In the genomic region with DNA sequence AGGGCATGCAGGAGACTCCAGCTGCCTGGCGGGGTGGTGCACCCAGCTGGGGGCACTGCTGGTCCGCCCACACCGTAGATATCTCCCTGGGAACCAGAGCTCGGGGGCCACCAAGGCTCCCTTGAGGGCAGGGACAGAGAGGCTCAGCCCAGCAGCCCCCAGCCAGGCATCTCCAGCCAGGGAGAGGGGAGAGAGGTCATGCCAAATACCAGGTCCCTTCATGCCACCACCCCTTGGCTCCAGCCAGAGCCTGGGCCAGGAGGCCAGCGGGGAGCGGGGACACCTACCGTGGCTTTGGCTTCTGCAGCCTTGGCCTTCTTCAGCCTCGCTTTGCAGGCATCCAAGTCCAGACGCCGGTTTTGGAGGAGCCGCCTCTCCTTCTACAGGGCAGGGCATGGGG, we compare ENCODE assay signal across 14 cellular contexts. TPM values are rescaled to one million over a fixed set of nuclear protein-coding genes. Genes with fewer than 3 reads are reported as not detected.
A peak's percentile ranks its signal among the peaks of the same experiment; 100 is the strongest.
DNase-seq lines count a peak whose midpoint lies in the region; ATAC-seq and TF ChIP-seq lines count a peak whose summit lies in the region.
"Had no signal": no experiment of that assay in that cellular context is flagged by ENCODE, and none has a peak within 500 bp of the region (broad histone marks: within the 10 kb centered on the region; RNA-seq: fewer than 3 reads in every experiment).

No MANE protein-coding gene starts in this region.

- in situ Hi-C loops in G401 (cut with HindIII; ENCODE audit: low sequenced_read_pairs): no loop called here

- H3K4me1 ChIP-seq in upper lobe of right lung: no peaks in the 10 kb centered on the region
- H3K4me1 ChIP-seq: HAP-1 had no signal

- peaks cover 23% of the 10 kb centered on the region for H3K36me3 Mint-ChIP-seq in endothelial cell (ENCODE audit: low read depth, unreplicated experiment)
- peaks cover 14% of the 10 kb centered on the region for H3K36me3 Mint-ChIP-seq in T-helper 2 cell treated with Interferon-gamma antibody and Interleukin-4, amounts not matched to agents 5 μg/mL and 100 μg/mL, for 36 hours (ENCODE audit: low read depth)
- peaks cover 11% of the 10 kb centered on the region for H3K36me3 Mint-ChIP-seq in activated T-helper 1 cell treated with anti-CD3 and anti-CD28 coated beads, Interleukin-12 subunit alpha, Interleukin-12 subunit beta, Interleukin-2, Interleukin-4 antibody, amounts not matched to agents 30 ng/mL and 10 ng/mL and 1 ng/mL, durations not matched to agents 14 hours and 24 hours and 36 hours (ENCODE audit: low read depth)

- peak overlapping the region; percentile 24 for H3K27ac Mint-ChIP-seq in endothelial cell (ENCODE audit: unreplicated experiment)
- no peak overlapping the region for H3K27ac Mint-ChIP-seq in T-helper 2 cell treated with Interferon-gamma antibody and Interleukin-4, amounts not matched to agents 5 μg/mL and 100 μg/mL, for 36 hours
- H3K27ac Mint-ChIP-seq in activated T-helper 1 cell treated with anti-CD3 and anti-CD28 coated beads, Interleukin-12 subunit alpha, Interleukin-12 subunit beta, Interleukin-2, Interleukin-4 antibody, amounts not matched to agents 30 ng/mL and 10 ng/mL and 1 ng/mL, durations not matched to agents 14 hours and 24 hours and 36 hours: no peak overlapping the region
- H3K27ac Mint-ChIP-seq: CD4-positive, alpha-beta memory T cell had no signal

- POLR2A ChIA-PET in RWPE1 (lab: Yijun Ruan, JAX; ENCODE audit: low non-redundant PET): no interaction called here

- peaks cover 8% of the 10 kb centered on the region for H3K4me1 Mint-ChIP-seq in endothelial cell (ENCODE audit: unreplicated experiment)
- no peaks in the 10 kb centered on the region for H3K4me1 Mint-ChIP-seq in T-helper 2 cell treated with Interferon-gamma antibody and Interleukin-4, amounts not matched to agents 5 μg/mL and 100 μg/mL, for 36 hours (ENCODE audit: low read depth)
- no peaks in the 10 kb centered on the region for H3K4me1 Mint-ChIP-seq in activated T-helper 1 cell treated with anti-CD3 and anti-CD28 coated beads, Interleukin-12 subunit alpha, Interleukin-12 subunit beta, Interleukin-2, Interleukin-4 antibody, amounts not matched to agents 30 ng/mL and 10 ng/mL and 1 ng/mL, durations not matched to agents 14 hours and 24 hours and 36 hours (ENCODE audit: low read depth)

- DNase-seq in G401 (ENCODE audit: low spot score): peak; percentile 38
- no peak for DNase-seq in RWPE1 (ENCODE audit: low spot score)
- no peak for DNase-seq in endothelial cell (ENCODE audit: low spot score)
- DNase-seq in upper lobe of right lung: peak; percentile 60
- no peak for DNase-seq in T-helper 2 cell treated with Interferon-gamma antibody and Interleukin-4, amounts not matched to agents 5 μg/mL and 100 μg/mL, for 36 hours (ENCODE audit: low spot score)
- DNase-seq in NAMALWA (ENCODE audit: low spot score): no peak
- no peak for DNase-seq in activated T-helper 1 cell treated with anti-CD3 and anti-CD28 coated beads, Interleukin-12 subunit alpha, Interleukin-12 subunit beta, Interleukin-2, Interleukin-4 antibody, amounts not matched to agents 30 ng/mL and 10 ng/mL and 1 ng/mL, durations not matched to agents 14 hours and 24 hours and 36 hours (ENCODE audit: low spot score)
- DNase-seq: 8988T; CD4-positive, alpha-beta memory T cell; DMS79 treated with DMSO at 0.1 percent for 48 hours had no signal

- H3K4me3 ChIP-seq in upper lobe of right lung: no peak overlapping the region
- H3K4me3 ChIP-seq: BLaER1, GM12878, HAP-1 had no signal

- CTCF ChIA-PET in RWPE1 (lab: Yijun Ruan, JAX): interaction anchor here (0.8 kb wide), 1 partner anchor 11 kb away, joined by 3 read pairs; no protein-coding TSS in a partner anchor

- H3K27ac ChIP-seq in RWPE1: peak overlapping the region; percentile 58
- no peak overlapping the region for H3K27ac ChIP-seq in upper lobe of right lung
- H3K27ac ChIP-seq: BLaER1 had no signal

- H3K4me3 Mint-ChIP-seq in endothelial cell (ENCODE audit: unreplicated experiment): no peak overlapping the region
- H3K4me3 Mint-ChIP-seq in T-helper 2 cell treated with Interferon-gamma antibody and Interleukin-4, amounts not matched to agents 5 μg/mL and 100 μg/mL, for 36 hours: no peak overlapping the region
- H3K4me3 Mint-ChIP-seq in activated T-helper 1 cell treated with anti-CD3 and anti-CD28 coated beads, Interleukin-12 subunit alpha, Interleukin-12 subunit beta, Interleukin-2, Interleukin-4 antibody, amounts not matched to agents 30 ng/mL and 10 ng/mL and 1 ng/mL, durations not matched to agents 14 hours and 24 hours and 36 hours: no peak overlapping the region
- H3K4me3 Mint-ChIP-seq: CD14-positive monocyte; CD4-positive, alpha-beta memory T cell had no signal

- intact Hi-C loops in upper lobe of right lung (cut with DNase I): no loop called here
- intact Hi-C loops in activated T-helper 1 cell treated with anti-CD3 and anti-CD28 coated beads, Interleukin-12 subunit alpha, Interleukin-12 subunit beta, Interleukin-2, Interleukin-4 antibody, amounts not matched to agents 30 ng/mL and 10 ng/mL and 1 ng/mL, durations not matched to agents 14 hours and 24 hours and 36 hours (cut with micrococcal nuclease): no loop called here

- peaks cover 68% of the 10 kb centered on the region for H3K36me3 ChIP-seq in upper lobe of right lung

- H3K9me3 ChIP-seq in upper lobe of right lung: no peaks in the 10 kb centered on the region
- H3K9me3 ChIP-seq: BLaER1, HAP-1 had no signal

- peaks cover 4% of the 10 kb centered on the region for H3K27me3 Mint-ChIP-seq in endothelial cell (ENCODE audit: unreplicated experiment)
- H3K27me3 Mint-ChIP-seq in T-helper 2 cell treated with Interferon-gamma antibody and Interleukin-4, amounts not matched to agents 5 μg/mL and 100 μg/mL, for 36 hours (ENCODE audit: low read depth): no peaks in the 10 kb centered on the region
- H3K27me3 Mint-ChIP-seq in activated T-helper 1 cell treated with anti-CD3 and anti-CD28 coated beads, Interleukin-12 subunit alpha, Interleukin-12 subunit beta, Interleukin-2, Interleukin-4 antibody, amounts not matched to agents 30 ng/mL and 10 ng/mL and 1 ng/mL, durations not matched to agents 14 hours and 24 hours and 36 hours (ENCODE audit: insufficient read depth): no peaks in the 10 kb centered on the region
- H3K27me3 Mint-ChIP-seq: CD4-positive, alpha-beta memory T cell had no signal

- no peaks in the 10 kb centered on the region for H3K9me3 Mint-ChIP-seq in endothelial cell (ENCODE audit: unreplicated experiment)
- no peaks in the 10 kb centered on the region for H3K9me3 Mint-ChIP-seq in T-helper 2 cell treated with Interferon-gamma antibody and Interleukin-4, amounts not matched to agents 5 μg/mL and 100 μg/mL, for 36 hours
- no peaks in the 10 kb centered on the region for H3K9me3 Mint-ChIP-seq in activated T-helper 1 cell treated with anti-CD3 and anti-CD28 coated beads, Interleukin-12 subunit alpha, Interleukin-12 subunit beta, Interleukin-2, Interleukin-4 antibody, amounts not matched to agents 30 ng/mL and 10 ng/mL and 1 ng/mL, durations not matched to agents 14 hours and 24 hours and 36 hours
- H3K9me3 Mint-ChIP-seq: CD4-positive, alpha-beta memory T cell had no signal

- no peak for ATAC-seq in upper lobe of right lung
- ATAC-seq: GM12878 had no signal

- TF ChIP-seq CTCF in RWPE1 (conservative IDR thresholded peaks at IDR 0.05; ENCODE audit: low read depth) (no peak), endothelial cell (IDR thresholded peaks at IDR 0.05; ENCODE audit: unreplicated experiment) (no peak), upper lobe of right lung (IDR thresholded peaks at IDR 0.05) (no peak)

- H3K27me3 ChIP-seq in upper lobe of right lung: no peaks in the 10 kb centered on the region
- H3K27me3 ChIP-seq: BLaER1 had no signal

RNA-seq across cellular contexts. Expression of a gene that starts 14.0 kb away (rescaled TPM):
- total RNA-seq in G401 (2014; rRNA removed; shearing (Covaris generic)): 43.6 and 54.3 TPM in 2 replicates
- total RNA-seq in endothelial cell (ENCODE audit: unreplicated experiment) (94.3 TPM), upper lobe of right lung (88.4 TPM)
- 71.1 and 74.8 TPM in 2 replicates for total RNA-seq in activated T-helper 1 cell treated with anti-CD3 and anti-CD28 coated beads, Interleukin-12 subunit alpha, Interleukin-12 subunit beta, Interleukin-2, Interleukin-4 antibody, amounts not matched to agents 30 ng/mL and 10 ng/mL and 1 ng/mL, durations not matched to agents 14 hours and 24 hours and 36 hours

RNA-seq across cellular contexts. Expression of a gene that starts 22.3 kb away (rescaled TPM):
- 7.8 and 20.5 TPM in 2 replicates for total RNA-seq in G401 (2014; rRNA removed; shearing (Covaris generic))
- total RNA-seq in endothelial cell (ENCODE audit: unreplicated experiment): 32.9 TPM
- total RNA-seq in upper lobe of right lung: 20.7 TPM
- total RNA-seq in activated T-helper 1 cell treated with anti-CD3 and anti-CD28 coated beads, Interleukin-12 subunit alpha, Interleukin-12 subunit beta, Interleukin-2, Interleukin-4 antibody, amounts not matched to agents 30 ng/mL and 10 ng/mL and 1 ng/mL, durations not matched to agents 14 hours and 24 hours and 36 hours: 43.4 and 43.8 TPM in 2 replicates

Comparison
In these comparisons a context has a peak if more than half of its experiments do, and no peak if none do; other contexts are left out.
1. DNase-seq: peak in G401 (single experiment) and upper lobe of right lung (single experiment); none in RWPE1 (single experiment), endothelial cell (single experiment), T-helper 2 cell treated with Interferon-gamma antibody and Interleukin-4, amounts not matched to agents 5 μg/mL and 100 μg/mL, for 36 hours (single experiment), NAMALWA (single experiment) and activated T-helper 1 cell treated with anti-CD3 and anti-CD28 coated beads, Interleukin-12 subunit alpha, Interleukin-12 subunit beta, Interleukin-2, Interleukin-4 antibody, amounts not matched to agents 30 ng/mL and 10 ng/mL and 1 ng/mL, durations not matched to agents 14 hours and 24 hours and 36 hours (single experiment).